10 cellular contexts compared by ENCODE assay signal in genomic region chr9:120571443-120572257, GRCh38. TPM values are rescaled to one million over a fixed set of nuclear protein-coding genes. Genes with fewer than 3 reads are reported as not detected.
DNase-seq lines count a peak whose midpoint lies in the region; ATAC-seq and TF ChIP-seq lines count a peak whose summit lies in the region.
"Had no signal": no experiment of that assay in that cellular context is flagged by ENCODE, and none has a peak within 500 bp of the region (broad histone marks: within the 10 kb centered on the region; RNA-seq: fewer than 3 reads in every experiment).

No MANE protein-coding gene starts in this region.

- DNase-seq in GM04503 (ENCODE audit: low read depth): peak; percentile 93
- DNase-seq in caudate nucleus (lab: John Stamatoyannopoulos, UW): peak in 58 of 61 donors; percentile 10 to 87 (median 63)
- peak; percentile 60 to 70 for DNase-seq in hippocampal formation (lab: John Stamatoyannopoulos, UW)
- DNase-seq in sigmoid colon: peak; percentile 79
- no peak for DNase-seq in stimulated activated naive CD4-positive, alpha-beta T cell treated with Interleukin-2 at 50 U/mL for 16 hours (lab: John Stamatoyannopoulos, UW)
- no peak for DNase-seq in activated effector memory CD4-positive, alpha-beta T cell treated with Interleukin-2 at 50 U/mL for 16 hours
- DNase-seq in D341Med (ENCODE audit: low spot score): no peak
- DNase-seq: GF-D8, natural killer cell had no signal

- no peak for TF ChIP-seq POLR2A in sigmoid colon (IDR thresholded peaks at IDR 0.05)

- peak overlapping the region; percentile 81 for H3K27ac ChIP-seq in caudate nucleus (ENCODE audit: low read depth, low read length)
- peak overlapping the region in 3 of 4 donors; percentile 58 to 74 (median 59) for H3K27ac ChIP-seq in sigmoid colon

- peaks cover 0 to 49% (median 27%) of the 10 kb centered on the region in 4 donors for H3K36me3 ChIP-seq in sigmoid colon

- no peak overlapping the region for H3K4me3 ChIP-seq in sigmoid colon

- TF ChIP-seq CTCF in sigmoid colon (IDR thresholded peaks at IDR 0.05): no peak

- no peak for TF ChIP-seq EP300 in sigmoid colon (IDR thresholded peaks at IDR 0.05)

- intact Hi-C loops in sigmoid colon (cut with DNase I): no loop called here

- H3K4me1 ChIP-seq in sigmoid colon: peaks cover 0 to 29% (median 20%) of the 10 kb centered on the region in 4 donors

- no peaks in the 10 kb centered on the region for H3K27me3 ChIP-seq in sigmoid colon

- ATAC-seq in HG03039 (IDR thresholded peaks at IDR 0.05; ENCODE audit: unreplicated experiment): no peak
- ATAC-seq: natural killer cell had no signal

- 85 to 86% methylated on average over 11 of the region's 11 CpGs for WGBS in sigmoid colon, 2 donors

- no peaks in the 10 kb centered on the region for H3K9me3 ChIP-seq in sigmoid colon

RNA-seq across cellular contexts. Expression of gene CDK5RAP2, which starts 8.3 kb away (rescaled TPM):
- 10 to 100 TPM; 41.0 to 57.8 (median 49.7) TPM for total RNA-seq in sigmoid colon
- polyA plus RNA-seq in sigmoid colon: 10 to 100 TPM; 10.6 to 25.3 (median 11.4) TPM

Comparison
In these comparisons a context has a peak if more than half of its experiments do, and no peak if none do; other contexts are left out.
1. DNase-seq: peak in GM04503 (single experiment), caudate nucleus (58 of 61), hippocampal formation (2 of 2) and sigmoid colon (single experiment); none in stimulated activated naive CD4-positive, alpha-beta T cell treated with Interleukin-2 at 50 U/mL for 16 hours (single experiment), activated effector memory CD4-positive, alpha-beta T cell treated with Interleukin-2 at 50 U/mL for 16 hours (single experiment) and D341Med (single experiment).